ENCODE assay signal across 8 cellular contexts in the genomic region with DNA sequence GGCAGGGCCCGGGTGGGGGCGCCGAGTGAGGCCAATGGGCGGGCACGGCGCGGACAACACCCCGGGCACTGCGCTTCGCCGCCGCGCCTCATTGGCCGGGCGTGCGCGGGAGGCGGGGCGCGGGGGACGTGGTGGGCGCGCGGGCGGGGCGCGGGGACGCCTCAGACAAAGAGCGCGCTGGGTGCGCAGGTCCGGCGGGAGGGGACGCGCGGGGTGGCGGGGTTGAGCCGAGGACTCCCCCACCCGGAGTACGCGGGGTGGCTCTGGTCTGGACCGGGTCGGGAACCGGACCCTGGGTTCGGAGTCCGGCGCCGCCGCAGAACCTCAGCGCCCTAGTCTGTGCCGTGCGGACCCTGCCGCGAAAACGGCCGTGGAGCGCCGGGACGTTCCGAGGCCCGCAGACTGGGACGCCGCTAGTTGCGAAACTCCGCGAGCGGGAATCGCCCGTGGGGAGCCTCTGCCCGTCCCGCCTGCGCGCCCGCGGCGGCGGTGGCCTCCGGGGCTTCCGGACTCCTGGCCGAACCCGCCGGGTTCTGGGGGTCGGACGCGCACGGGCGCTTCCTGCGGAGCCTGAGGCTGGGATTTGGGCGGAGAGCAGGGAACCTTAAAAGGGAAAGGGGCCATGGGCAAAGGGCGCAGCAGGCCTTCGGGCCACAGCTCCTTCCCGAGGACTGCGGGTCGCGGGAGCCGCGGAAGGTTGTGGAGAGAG. TPM values are rescaled to one million over a fixed set of nuclear protein-coding genes. Genes with fewer than 3 reads are reported as not detected.
DNase-seq lines count a peak whose midpoint lies in the region; ATAC-seq, FAIRE-seq and TF ChIP-seq lines count a peak whose summit lies in the region.

No MANE protein-coding gene starts in this region.

- H3K4me3 ChIP-seq in GM08714 (ENCODE audit: low read length) (peak overlapping the region; percentile 68; the same call in 1 of the 2 replicates), HFF-Myc (replicated peaks; ENCODE audit: low read depth, low read length) (peak overlapping the region; percentile 69), pancreas (peak overlapping the region; percentile 49 to 88 (median 76)), thoracic aorta (peak overlapping the region; percentile 93)

- H3K27me3 Mint-ChIP-seq in activated naive CD8-positive, alpha-beta T cell treated with anti-CD3 and anti-CD28 coated beads, Interleukin-2, amount 10 ng/mL, durations not matched to agents 7 days and 5 days = peaks cover 24% of the 10 kb centered on the region

- intact Hi-C loops in Right ventricle myocardium superior (cut with DNase I) (no loop called here), pancreas (cut with DNase I) (no loop called here)

- H3K27ac ChIP-seq in pancreas (peak overlapping the region in 3 of 4 donors; percentile 47 to 82 (median 65)), thoracic aorta (peak overlapping the region; percentile 70 to 78)

- no peak for FAIRE-seq in pancreas (lab: Jason Lieb, UNC)

- peaks cover 10% of the 10 kb centered on the region for H3K4me1 Mint-ChIP-seq in activated naive CD8-positive, alpha-beta T cell treated with anti-CD3 and anti-CD28 coated beads, Interleukin-2, amount 10 ng/mL, durations not matched to agents 7 days and 5 days

- DNase-seq in HFF-Myc (ENCODE audit: extremely low read depth, low read depth) = no peak
- DNase-seq in MV-4-11 (lab: John Stamatoyannopoulos, UW) = peak; percentile 76
- peak; percentile 60 for DNase-seq in SKM-1 treated with dmso at 0.1 percent for 144 hours (lab: John Stamatoyannopoulos, UW; ENCODE audit: unreplicated experiment)
- DNase-seq in activated naive CD8-positive, alpha-beta T cell treated with anti-CD3 and anti-CD28 coated beads, Interleukin-2, amount 10 ng/mL, durations not matched to agents 7 days and 5 days = peak; percentile 87
- DNase-seq in Right ventricle myocardium superior = peak; percentile 93
- peak; percentile 83 to 93 (median 86) for DNase-seq in pancreas
- DNase-seq in thoracic aorta (ENCODE audit: low spot score) = peak; percentile 61

- H3K9me3 ChIP-seq in pancreas (no peaks in the 10 kb centered on the region), thoracic aorta (no peaks in the 10 kb centered on the region)

- WGBS in pancreas, 2 donors = 0 to 1% methylated on average over 42 to 97 of the region's 97 CpGs

- peaks cover 0 to 13% (median 0%) of the 10 kb centered on the region in 3 donors for H3K4me1 ChIP-seq in pancreas
- peaks cover 0 to 23% of the 10 kb centered on the region in 2 donors for H3K4me1 ChIP-seq in thoracic aorta (ENCODE audit: control insufficient read depth in 1 of 2, low read depth in 2 of 2)

- peak; percentile 90 for ATAC-seq in activated naive CD8-positive, alpha-beta T cell treated with anti-CD3 and anti-CD28 coated beads, Interleukin-2, amount 10 ng/mL, durations not matched to agents 7 days and 5 days (ENCODE audit: low read depth)
- peak; percentile 96 for ATAC-seq in Right ventricle myocardium superior (ENCODE audit: poor library complexity)
- ATAC-seq in pancreas = peak; percentile 85 to 92 (median 88)
- ATAC-seq in thoracic aorta (ENCODE audit: insufficient number of reproducible peaks, low FRiP score, low read depth) = peak; percentile 88

- H3K36me3 ChIP-seq in pancreas (no peaks in the 10 kb centered on the region), thoracic aorta (no peaks in the 10 kb centered on the region)

- POLR2A ChIA-PET in activated naive CD8-positive, alpha-beta T cell treated with anti-CD3 and anti-CD28 coated beads, Interleukin-2, amount 10 ng/mL, durations not matched to agents 7 days and 5 days (lab: Charles Lee) = interaction anchor here (0.6 kb wide), 1 partner anchor 69 kb away, joined by 3 read pairs; a partner anchor contains a TSS

- TF ChIP-seq CTCF in HFF-Myc (IDR thresholded peaks at IDR 0.05; ENCODE audit: low read depth, low read length, missing control alignments) = no peak
- TF ChIP-seq CTCF in pancreas (IDR thresholded peaks at IDR 0.05) = no peak
- TF ChIP-seq CTCF in thoracic aorta (IDR thresholded peaks at IDR 0.05) = no peak

- no peaks in the 10 kb centered on the region for H3K9me3 Mint-ChIP-seq in activated naive CD8-positive, alpha-beta T cell treated with anti-CD3 and anti-CD28 coated beads, Interleukin-2, amount 10 ng/mL, durations not matched to agents 7 days and 5 days

- no peak overlapping the region for H3K27ac Mint-ChIP-seq in activated naive CD8-positive, alpha-beta T cell treated with anti-CD3 and anti-CD28 coated beads, Interleukin-2, amount 10 ng/mL, durations not matched to agents 7 days and 5 days

- H3K36me3 Mint-ChIP-seq in activated naive CD8-positive, alpha-beta T cell treated with anti-CD3 and anti-CD28 coated beads, Interleukin-2, amount 10 ng/mL, durations not matched to agents 7 days and 5 days = no peaks in the 10 kb centered on the region

- peak overlapping the region; percentile 73 for H3K4me3 Mint-ChIP-seq in activated naive CD8-positive, alpha-beta T cell treated with anti-CD3 and anti-CD28 coated beads, Interleukin-2, amount 10 ng/mL, durations not matched to agents 7 days and 5 days

- no peaks in the 10 kb centered on the region for H3K27me3 ChIP-seq in pancreas
- no peaks in the 10 kb centered on the region for H3K27me3 ChIP-seq in thoracic aorta (replicated peaks; ENCODE audit: insufficient read depth)

RNA-seq across cellular contexts. Expression of gene SLC25A29, which starts 0.4 kb away (rescaled TPM):
- total RNA-seq in activated naive CD8-positive, alpha-beta T cell treated with anti-CD3 and anti-CD28 coated beads, Interleukin-2, amount 10 ng/mL, durations not matched to agents 7 days and 5 days = 10 to 100 TPM; 17.3 to 18.1 TPM
- total RNA-seq in Right ventricle myocardium superior (17.6 TPM), pancreas (10 to 100 TPM; 10.6 to 57.6 (median 17.4) TPM), thoracic aorta (10 to 100 TPM; 54.2 to 80.6 TPM)
- 10 to 100 TPM; 75.4 to 85.2 TPM for polyA plus RNA-seq in pancreas

RNA-seq across cellular contexts. Expression of gene SLC25A47, which starts 16.5 kb away (rescaled TPM):
- not detected for total RNA-seq in activated naive CD8-positive, alpha-beta T cell treated with anti-CD3 and anti-CD28 coated beads, Interleukin-2, amount 10 ng/mL, durations not matched to agents 7 days and 5 days
- total RNA-seq in Right ventricle myocardium superior (not detected), pancreas (under 1 TPM in 2 of 6 donors, not detected in 4; 0.12 to 0.28 TPM), thoracic aorta (not detected)
- under 1 TPM; 0.07 to 0.11 TPM for polyA plus RNA-seq in pancreas
